In the genomic region with DNA sequence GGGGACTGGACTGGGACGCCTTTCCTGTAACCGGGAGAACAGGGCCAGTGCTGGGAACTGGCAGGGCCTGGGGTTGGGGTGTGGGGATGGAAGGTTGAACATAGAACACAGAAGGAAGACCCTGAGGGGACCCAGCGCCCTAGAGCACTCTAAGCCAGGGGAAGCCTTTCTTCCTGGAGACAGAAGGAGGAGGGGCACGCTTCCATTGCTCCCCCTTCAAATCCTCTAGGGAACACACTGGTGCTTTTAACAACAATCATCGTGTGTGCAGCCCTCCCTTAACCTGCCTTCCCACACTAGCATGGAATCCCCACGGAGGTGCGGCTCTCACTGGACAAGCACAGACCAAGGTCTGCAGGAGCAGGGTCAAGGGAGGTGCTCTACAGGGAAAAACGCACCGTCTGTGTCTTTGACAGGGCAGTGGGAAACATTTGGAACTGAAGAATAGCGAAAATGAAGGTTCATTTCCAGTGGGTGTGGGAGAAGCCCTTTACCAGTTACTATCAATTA, we compare ENCODE assay signal across 16 cellular contexts.
DNase-seq lines count a peak whose midpoint lies in the region; ATAC-seq and TF ChIP-seq lines count a peak whose summit lies in the region.
"Had no signal": no experiment of that assay in that cellular context is flagged by ENCODE, and none has a peak within 500 bp of the region (broad histone marks: within the 10 kb centered on the region; RNA-seq: fewer than 3 reads in every experiment).

No MANE protein-coding gene starts in this region.

- no peaks in the 10 kb centered on the region for H3K36me3 ChIP-seq in heart left ventricle
- no peaks in the 10 kb centered on the region for H3K36me3 ChIP-seq in neuron (ENCODE audit: insufficient read depth, low read length)
- H3K36me3 ChIP-seq in thoracic aorta = no peaks in the 10 kb centered on the region
- H3K36me3 ChIP-seq: stomach had no signal

- peaks cover 0 to 12% (median 2%) of the 10 kb centered on the region in 5 experiments for H3K9me3 Mint-ChIP-seq in brain
- H3K9me3 Mint-ChIP-seq in WTC11 = peaks cover 17% of the 10 kb centered on the region
- H3K9me3 Mint-ChIP-seq in stimulated activated naive B cell treated with anti-CD40 and anti-IgM and Interleukin-4, amounts not matched to agents 10 μg/mL and 1 μg/mL and 100 μg/mL, for 72 hours = no peaks in the 10 kb centered on the region
- H3K9me3 Mint-ChIP-seq: immature natural killer cell; T-helper 2 cell treated with Interferon-gamma antibody and Interleukin-4, amounts not matched to agents 5 μg/mL and 100 μg/mL, for 36 hours had no signal

- no peaks in the 10 kb centered on the region for H3K27me3 Mint-ChIP-seq in brain
- H3K27me3 Mint-ChIP-seq in WTC11 (ENCODE audit: low read depth) = no peaks in the 10 kb centered on the region
- peaks cover 45 to 65% of the 10 kb centered on the region in 2 donors for H3K27me3 Mint-ChIP-seq in stimulated activated naive B cell treated with anti-CD40 and anti-IgM and Interleukin-4, amounts not matched to agents 10 μg/mL and 1 μg/mL and 100 μg/mL, for 72 hours

- H3K4me1 ChIP-seq in heart left ventricle (peaks cover 8 to 46% (median 32%) of the 10 kb centered on the region in 12 donors), neuron (ENCODE audit: insufficient read depth, low read length) (peaks cover 58% of the 10 kb centered on the region), thoracic aorta (ENCODE audit: control insufficient read depth in 1 of 2, low read depth in 2 of 2) (peaks cover 7 to 18% of the 10 kb centered on the region in 2 donors)

- DNase-seq in heart left ventricle (peak; percentile 63 to 71 (median 69)), thoracic aorta (ENCODE audit: low spot score) (no peak), WTC11 (ENCODE audit: low spot score) (no peak)
- no peak for DNase-seq in stimulated activated naive B cell treated with anti-CD40 and anti-IgM and Interleukin-4, amounts not matched to agents 10 μg/mL and 1 μg/mL and 100 μg/mL, for 72 hours
- DNase-seq: COR-L47, immature natural killer cell, NCI-H1105 treated with DMSO at 0.1 percent for 48 hours, NCI-H2171 treated with DMSO at 0.1 percent for 48 hours, NCI-H748 treated with DMSO at 0.1 percent for 48 hours, PC-9, stomach had no signal

- H3K4me3 ChIP-seq in heart left ventricle (peak overlapping the region in 8 of 12 donors; percentile 1 to 39 (median 6)), neuron (ENCODE audit: low read length) (peak overlapping the region; percentile 18), thoracic aorta (peak overlapping the region; percentile 27)
- H3K4me3 ChIP-seq: PC-9, stomach had no signal

- H2AFZ ChIP-seq in neuron (ENCODE audit: low read depth, low read length) = no peak overlapping the region
- H2AFZ ChIP-seq: PC-9 had no signal

- H3K4me3 Mint-ChIP-seq in brain = peak overlapping the region; percentile 44 to 76 (median 62)
- no peak overlapping the region for H3K4me3 Mint-ChIP-seq in WTC11
- no peak overlapping the region for H3K4me3 Mint-ChIP-seq in stimulated activated naive B cell treated with anti-CD40 and anti-IgM and Interleukin-4, amounts not matched to agents 10 μg/mL and 1 μg/mL and 100 μg/mL, for 72 hours
- H3K4me3 Mint-ChIP-seq: B cell; immature natural killer cell; T-helper 2 cell treated with Interferon-gamma antibody and Interleukin-4, amounts not matched to agents 5 μg/mL and 100 μg/mL, for 36 hours had no signal

- no peak for TF ChIP-seq CTCF in brain (conservative IDR thresholded peaks at IDR 0.05)
- no peak for TF ChIP-seq CTCF in heart left ventricle (IDR thresholded peaks at IDR 0.05)
- no peak for TF ChIP-seq CTCF in thoracic aorta (IDR thresholded peaks at IDR 0.05)
- no peak for TF ChIP-seq CTCF in WTC11 (IDR thresholded peaks at IDR 0.05)

- peak overlapping the region; percentile 86 to 98 (median 96) for H3K27ac Mint-ChIP-seq in brain
- no peak overlapping the region for H3K27ac Mint-ChIP-seq in WTC11
- H3K27ac Mint-ChIP-seq in stimulated activated naive B cell treated with anti-CD40 and anti-IgM and Interleukin-4, amounts not matched to agents 10 μg/mL and 1 μg/mL and 100 μg/mL, for 72 hours = no peak overlapping the region
- H3K27ac Mint-ChIP-seq: B cell; immature natural killer cell; T-helper 2 cell treated with Interferon-gamma antibody and Interleukin-4, amounts not matched to agents 5 μg/mL and 100 μg/mL, for 36 hours had no signal

- TF ChIP-seq POLR2A in heart left ventricle (IDR thresholded peaks at IDR 0.05) = no peak

- H3K27ac ChIP-seq in heart left ventricle (peak overlapping the region; percentile 20 to 78 (median 62)), thoracic aorta (no peak overlapping the region)
- H3K27ac ChIP-seq: PC-9, stomach had no signal

- WGBS in heart left ventricle, 4 donors = 38 to 62% (median 49%) methylated on average over 10 of the region's 10 CpGs

- intact Hi-C loops in heart left ventricle (cut with DNase I) = loop anchor here in 3 of 10 donors (2.0 to 10.0 kb wide), 5 partner anchors 179 to 359 kb away; no protein-coding TSS in a partner anchor

- H3K4me1 Mint-ChIP-seq in brain (peaks cover 67% of the 10 kb centered on the region), WTC11 (peaks cover 82% of the 10 kb centered on the region)
- peaks cover 3 to 8% of the 10 kb centered on the region in 2 donors for H3K4me1 Mint-ChIP-seq in stimulated activated naive B cell treated with anti-CD40 and anti-IgM and Interleukin-4, amounts not matched to agents 10 μg/mL and 1 μg/mL and 100 μg/mL, for 72 hours

- no peaks in the 10 kb centered on the region for H3K9me3 ChIP-seq in heart left ventricle
- H3K9me3 ChIP-seq in neuron (ENCODE audit: low read length) = no peaks in the 10 kb centered on the region
- H3K9me3 ChIP-seq in thoracic aorta = no peaks in the 10 kb centered on the region
- H3K9me3 ChIP-seq: stomach had no signal

- H3K27me3 ChIP-seq in heart left ventricle (no peaks in the 10 kb centered on the region), neuron (ENCODE audit: insufficient read depth, low read length) (no peaks in the 10 kb centered on the region), thoracic aorta (replicated peaks; ENCODE audit: insufficient read depth) (no peaks in the 10 kb centered on the region)

- CTCF ChIA-PET in WTC11 (lab: Charles Lee) = no interaction called here

- ATAC-seq in heart left ventricle = peak; percentile 67 to 84 (median 71)
- no peak for ATAC-seq in thoracic aorta (ENCODE audit: insufficient number of reproducible peaks, low FRiP score, low read depth)
- no peak for ATAC-seq in HG02852 (IDR thresholded peaks at IDR 0.05; ENCODE audit: unreplicated experiment)
- ATAC-seq in WTC11 = no peak
- ATAC-seq in stimulated activated naive B cell treated with anti-CD40 and anti-IgM and Interleukin-4, amounts not matched to agents 10 μg/mL and 1 μg/mL and 100 μg/mL, for 72 hours (replicated peaks) = no peak

- POLR2A ChIA-PET in WTC11 (lab: Charles Lee) = no interaction called here

- no peaks in the 10 kb centered on the region for H3K36me3 Mint-ChIP-seq in brain
- H3K36me3 Mint-ChIP-seq in WTC11 = peaks cover 11% of the 10 kb centered on the region; the same call in 1 of the 2 replicates
- no peaks in the 10 kb centered on the region for H3K36me3 Mint-ChIP-seq in stimulated activated naive B cell treated with anti-CD40 and anti-IgM and Interleukin-4, amounts not matched to agents 10 μg/mL and 1 μg/mL and 100 μg/mL, for 72 hours

TF ChIP-seq in WTC11, 78 proteins besides CTCF, POLR2A, EP300 and RAD21:
- no peak for TF ChIP-seq FOXP1 (CRISPR knock-in tag; IDR thresholded peaks at IDR 0.05; ENCODE audit: borderline replicate concordance)
- no peak for TF ChIP-seq NR3C1 (CRISPR knock-in tag; conservative IDR thresholded peaks at IDR 0.05; ENCODE audit: low read depth)
- TF ChIP-seq RELA (CRISPR knock-in tag; IDR thresholded peaks at IDR 0.05; ENCODE audit: borderline replicate concordance) = no peak
- TF ChIP-seq CREM (CRISPR knock-in tag; IDR thresholded peaks at IDR 0.05) = no peak
- no peak for TF ChIP-seq NR1H2 (CRISPR knock-in tag; IDR thresholded peaks at IDR 0.05)

Comparison
In these comparisons a context has a peak if more than half of its experiments do, and no peak if none do; other contexts are left out.
1. H3K27ac Mint-ChIP-seq: peak in brain (5 of 5); none in WTC11 (single experiment) and stimulated activated naive B cell treated with anti-CD40 and anti-IgM and Interleukin-4, amounts not matched to agents 10 μg/mL and 1 μg/mL and 100 μg/mL, for 72 hours (single experiment).
2. H3K4me3 Mint-ChIP-seq: peak in brain (5 of 5); none in WTC11 (single experiment) and stimulated activated naive B cell treated with anti-CD40 and anti-IgM and Interleukin-4, amounts not matched to agents 10 μg/mL and 1 μg/mL and 100 μg/mL, for 72 hours (0 of 2).
3. ATAC-seq: peak in heart left ventricle (4 of 4); none in thoracic aorta (single experiment), HG02852 (single experiment), WTC11 (single experiment) and stimulated activated naive B cell treated with anti-CD40 and anti-IgM and Interleukin-4, amounts not matched to agents 10 μg/mL and 1 μg/mL and 100 μg/mL, for 72 hours (0 of 2).
4. DNase-seq: peak in heart left ventricle (5 of 5); none in thoracic aorta (single experiment), WTC11 (single experiment) and stimulated activated naive B cell treated with anti-CD40 and anti-IgM and Interleukin-4, amounts not matched to agents 10 μg/mL and 1 μg/mL and 100 μg/mL, for 72 hours (single experiment).
5. H3K27ac ChIP-seq: peak in heart left ventricle (12 of 12); none in thoracic aorta (0 of 2).
6. Peak in every context shown above with its lines, with median percentiles within 50 percentile points of each other: H3K4me3 ChIP-seq.